ENCODE assay signal across 22 cellular contexts in genomic region chr16:85365120-85365519, GRCh38.
DNase-seq lines count a peak whose midpoint lies in the region; ATAC-seq, FAIRE-seq and TF ChIP-seq lines count a peak whose summit lies in the region.
"Had no signal": no experiment of that assay in that cellular context is flagged by ENCODE, and none has a peak within 500 bp of the region (broad histone marks: within the 10 kb centered on the region; RNA-seq: fewer than 3 reads in every experiment).

No MANE protein-coding gene starts in this region.

- peaks cover 2% of the 10 kb centered on the region for H4K20me1 ChIP-seq in keratinocyte (ENCODE audit: control insufficient read depth, extremely low read depth, insufficient read depth, low read length)

- no peaks in the 10 kb centered on the region for H3K27me3 ChIP-seq in RWPE2 (ENCODE audit: insufficient read depth, poor library complexity, severe bottlenecking)
- H3K27me3 ChIP-seq in keratinocyte (ENCODE audit: control insufficient read depth, extremely low read depth, insufficient read depth, low read length): peaks cover 15% of the 10 kb centered on the region
- H3K27me3 ChIP-seq in suprapubic skin: no peaks in the 10 kb centered on the region
- H3K27me3 ChIP-seq in vagina: no peaks in the 10 kb centered on the region

- FAIRE-seq in keratinocyte (lab: Jason Lieb, UNC): peak; percentile 34
- FAIRE-seq: endothelial cell of umbilical vein, GM18507 had no signal

- 68% methylated on average over 3 of the region's 11 CpGs for WGBS in suprapubic skin

- H3K4me2 ChIP-seq in keratinocyte (ENCODE audit: control insufficient read depth, extremely low read depth, insufficient read depth, low read depth, low read length): peak overlapping the region; percentile 54

- no peak overlapping the region for H2AFZ ChIP-seq in keratinocyte (ENCODE audit: control insufficient read depth, low read length)

- TF ChIP-seq POLR2A in suprapubic skin (IDR thresholded peaks at IDR 0.05) (no peak), vagina (IDR thresholded peaks at IDR 0.05) (no peak)

- dilution Hi-C loops in keratinocyte (cut with MboI; ENCODE audit: extremely low pct_ligation_motif_present, low sequenced_read_pairs): no loop called here

- H3K4me3 ChIP-seq in RWPE2 (ENCODE audit: severe bottlenecking) (no peak overlapping the region), keratinocyte (ENCODE audit: control insufficient read depth in 2 of 3, extremely low read depth in 1 of 3, insufficient read depth in 2 of 3, low read depth in 1 of 3, low read length in 3 of 3) (peak overlapping the region in 1 of 3 experiments; percentile 31), suprapubic skin (no peak overlapping the region), vagina (no peak overlapping the region)

- no peak overlapping the region for H3K9ac ChIP-seq in keratinocyte (ENCODE audit: control insufficient read depth, extremely low read depth, insufficient read depth, low read length)

- no peaks in the 10 kb centered on the region for H3K36me3 ChIP-seq in RWPE2 (ENCODE audit: low read depth)
- H3K36me3 ChIP-seq in keratinocyte (ENCODE audit: control insufficient read depth in 2 of 2, extremely low read depth in 1 of 2, insufficient read depth in 2 of 2, low read length in 2 of 2): no peaks in the 10 kb centered on the region
- H3K36me3 ChIP-seq in suprapubic skin: no peaks in the 10 kb centered on the region
- no peaks in the 10 kb centered on the region for H3K36me3 ChIP-seq in vagina

- ATAC-seq in RWPE2 (ENCODE audit: low read depth): peak; percentile 51

- H3K27ac ChIP-seq in RWPE2 (ENCODE audit: poor library complexity, severe bottlenecking) (peak overlapping the region; percentile 16), keratinocyte (ENCODE audit: control insufficient read depth, insufficient read depth, low read length) (no peak overlapping the region), suprapubic skin (peak overlapping the region; percentile 46), vagina (no peak overlapping the region)
- H3K27ac ChIP-seq: 22Rv1 had no signal

- TF ChIP-seq CTCF in RWPE2 (IDR thresholded peaks at IDR 0.05; ENCODE audit: poor library complexity, severe bottlenecking) (no peak), keratinocyte (optimal IDR thresholded peaks at IDR 0.05 in 1 of 3, IDR thresholded peaks at IDR 0.05 in 1 of 3, conservative IDR thresholded peaks at IDR 0.05 in 1 of 3; ENCODE audit: extremely low read depth in 1 of 3, insufficient read depth in 2 of 3, low read length in 3 of 3) (no peak), suprapubic skin (IDR thresholded peaks at IDR 0.05) (no peak), vagina (IDR thresholded peaks at IDR 0.05) (no peak)

- DNase-seq in DMS 273 (lab: John Stamatoyannopoulos, UW; ENCODE audit: unreplicated experiment): peak; percentile 43
- DNase-seq in DMS 273 treated with DMSO at 0.1 percent for 48 hours (lab: John Stamatoyannopoulos, UW): no peak
- no peak for DNase-seq in RWPE2 (ENCODE audit: low spot score)
- DNase-seq in keratinocyte (ENCODE audit: low read depth, low spot score): no peak
- DNase-seq in suprapubic skin (ENCODE audit: low spot score in 2 of 2): peak in 1 of 2 donors; percentile 66
- no peak for DNase-seq in glomerular visceral epithelial cell (ENCODE audit: extremely low spot score)
- DNase-seq in COR-L47 (lab: John Stamatoyannopoulos, UW): no peak
- DNase-seq in vagina (ENCODE audit: extremely low spot score in 2 of 2): no peak
- DNase-seq: activated CD4-positive, CD25-positive, alpha-beta regulatory T cell treated with anti-CD3 and anti-CD28 coated beads, Interleukin-2, amount 50 U/mL, for 72 hours; activated CD8-positive, alpha-beta memory T cell treated with anti-CD3 and anti-CD28 coated beads, Interleukin-2, amount 50 U/mL, for 48 hours; CD4-positive, CD25-positive, alpha-beta regulatory T cell; cerebellar nuclear complex; glutamatergic neuron; Kasumi-1; naive B cell; NCI-H2081 treated with DMSO at 0.1 percent for 48 hours; OCI-M1; stimulated activated CD4-positive, alpha-beta T cell treated with anti-CD3 and anti-CD28 coated beads, Interleukin-1b, Interleukin-23, amount 100 ng/mL, for 48 hours; stimulated activated CD8-positive, alpha-beta memory T cell treated with anti-CD3 and anti-CD28 coated beads, Interleukin-4, amount 100 ng/mL, for 48 hours had no signal

- H3K9me1 ChIP-seq in keratinocyte (ENCODE audit: control insufficient read depth, extremely low read depth, insufficient read depth, low read length): no peaks in the 10 kb centered on the region

- H3K9me3 ChIP-seq in RWPE2 (ENCODE audit: severe bottlenecking) (no peaks in the 10 kb centered on the region), keratinocyte (ENCODE audit: control insufficient read depth, low read depth, low read length) (no peaks in the 10 kb centered on the region), suprapubic skin (no peaks in the 10 kb centered on the region), vagina (no peaks in the 10 kb centered on the region)

- no peaks in the 10 kb centered on the region for H3K79me2 ChIP-seq in keratinocyte (ENCODE audit: control insufficient read depth, insufficient read depth, low read length)

- H3K4me1 ChIP-seq in RWPE2 (ENCODE audit: insufficient read depth, poor library complexity, severe bottlenecking) (peaks cover 32% of the 10 kb centered on the region), keratinocyte (ENCODE audit: control insufficient read depth, extremely low read depth, insufficient read depth, low read length) (peaks cover 44% of the 10 kb centered on the region), suprapubic skin (peaks cover 82% of the 10 kb centered on the region), vagina (peaks cover 39% of the 10 kb centered on the region)

- no peak for TF ChIP-seq EP300 in suprapubic skin (IDR thresholded peaks at IDR 0.05)

- intact Hi-C loops in vagina (cut with DNase I): no loop called here

Comparison
In these comparisons a context has a peak if more than half of its experiments do, and no peak if none do; other contexts are left out.
1. H3K27ac ChIP-seq: peak in RWPE2 (single experiment) and suprapubic skin (single experiment); none in keratinocyte (single experiment) and vagina (single experiment).